1 cellular context compared by ENCODE assay signal in the genomic region with DNA sequence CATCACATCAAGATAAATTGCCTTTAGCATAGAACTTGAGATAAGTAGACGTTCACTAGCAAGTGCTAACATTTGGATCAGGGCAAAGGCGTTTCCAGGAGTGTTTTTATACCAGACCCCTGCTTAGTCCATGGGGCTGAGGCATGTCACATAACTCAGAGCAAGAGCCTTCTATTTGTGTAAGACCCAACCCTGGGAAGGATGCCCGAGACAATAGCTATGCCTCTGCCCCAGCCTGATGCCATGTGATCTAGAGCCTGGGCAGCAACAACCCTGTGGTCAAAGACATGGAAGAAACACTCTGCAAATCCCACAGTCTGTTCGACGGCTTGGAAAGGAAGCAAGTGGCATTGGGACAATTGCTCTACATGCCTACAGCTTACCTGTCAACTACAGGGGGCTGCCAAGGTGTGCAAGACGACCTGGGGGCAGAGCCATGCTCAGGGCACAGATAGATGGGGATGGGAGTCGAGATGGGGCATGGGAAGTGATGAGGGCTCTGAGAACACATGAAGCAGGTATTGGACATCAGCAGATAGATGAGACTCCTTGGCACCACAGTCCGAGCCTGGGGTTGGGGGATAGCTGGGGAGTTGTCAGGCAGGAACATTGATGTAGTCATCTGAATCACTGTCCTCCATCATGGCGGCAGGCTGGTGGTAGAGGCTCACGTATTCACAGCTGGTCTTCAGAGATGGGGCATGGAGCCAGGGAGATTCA.
TF ChIP-seq lines count a peak whose summit lies in the region.

No MANE protein-coding gene starts in this region.

TF ChIP-seq in IMR-90, 13 proteins besides CTCF, POLR2A, EP300 and RAD21:
- TF ChIP-seq CHD1 (IDR thresholded peaks at IDR 0.05; ENCODE audit: low read depth, low read length) (no peak), MAZ (IDR thresholded peaks at IDR 0.05; ENCODE audit: borderline replicate concordance, low read depth, low read length) (no peak), MXI1 (IDR thresholded peaks at IDR 0.05; ENCODE audit: borderline replicate concordance, low read depth, low read length) (no peak), BHLHE40 (IDR thresholded peaks at IDR 0.05; ENCODE audit: low read depth, low read length) (no peak), MAFK (IDR thresholded peaks at IDR 0.05; ENCODE audit: low read depth, low read length) (no peak), FOS (IDR thresholded peaks at IDR 0.05; ENCODE audit: low read depth, low read length) (no peak), RFX5 (IDR thresholded peaks at IDR 0.05; ENCODE audit: low read depth, low read length) (no peak), NFE2L2 (IDR thresholded peaks at IDR 0.05; ENCODE audit: low read depth, low read length) (no peak), CEBPB (IDR thresholded peaks at IDR 0.05; ENCODE audit: low read depth, low read length) (no peak), SMC3 (IDR thresholded peaks at IDR 0.05; ENCODE audit: low read depth, low read length) (no peak), RCOR1 (IDR thresholded peaks at IDR 0.05; ENCODE audit: insufficient replicate concordance, low read length) (no peak), ELK1 (IDR thresholded peaks at IDR 0.05; ENCODE audit: borderline replicate concordance, low read depth, low read length) (no peak)
- TF ChIP-seq, protein P1, sequence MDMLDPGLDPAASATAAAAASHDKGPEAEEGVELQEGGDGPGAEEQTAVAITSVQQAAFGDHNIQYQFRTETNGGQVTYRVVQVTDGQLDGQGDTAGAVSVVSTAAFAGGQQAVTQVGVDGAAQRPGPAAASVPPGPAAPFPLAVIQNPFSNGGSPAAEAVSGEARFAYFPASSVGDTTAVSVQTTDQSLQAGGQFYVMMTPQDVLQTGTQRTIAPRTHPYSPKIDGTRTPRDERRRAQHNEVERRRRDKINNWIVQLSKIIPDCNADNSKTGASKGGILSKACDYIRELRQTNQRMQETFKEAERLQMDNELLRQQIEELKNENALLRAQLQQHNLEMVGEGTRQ (IDR thresholded peaks at IDR 0.05; ENCODE audit: low read depth, low read length): no peak
